Comparison of ENCODE assay signal across 23 cellular contexts in genomic region chr7:22061781-22062180, GRCh38.
"Had no signal": no experiment of that assay in that cellular context is flagged by ENCODE, and none has a peak within 500 bp of the region (broad histone marks: within the 10 kb centered on the region; RNA-seq: fewer than 3 reads in every experiment).

No MANE protein-coding gene starts in this region.

- H3K9me3 ChIP-seq: gastrocnemius medialis, left ventricle myocardium inferior, mucosa of descending colon, right lobe of liver, testis, transverse colon had no signal

- DNase-seq: activated B cell treated with CpG ODN at 0.5 μM for 24 hours; activated CD4-positive, alpha-beta T cell treated with anti-CD3 and anti-CD28 coated beads, Interleukin-2, amount 50 U/mL, for 1 hour; activated CD8-positive, alpha-beta T cell treated with anti-CD3 and anti-CD28 coated beads for 36 hours; activated naive CD8-positive, alpha-beta T cell treated with anti-CD3 and anti-CD28 coated beads, Interleukin-2, amount 50 U/mL, for 24 hours; activated T-cell treated with anti-CD3 and anti-CD28 coated beads, Interleukin-2, amount 50 U/mL, for 4 hours; anterior cingulate cortex; caudate nucleus; endodermal cell; gastrocnemius medialis; glutamatergic neuron; islet precursor cell; left ventricle myocardium inferior; mucosa of descending colon; posterior cingulate gyrus; right lobe of liver; stimulated activated CD4-positive, alpha-beta T cell treated with anti-CD3 and anti-CD28 coated beads, Interleukin-2, amount 100 ng/mL, for 48 hours; stimulated activated naive CD4-positive, alpha-beta T cell treated with Interleukin-2 at 50 U/mL for 16 hours; T-cell; testis; transverse colon had no signal

- H3K36me3 ChIP-seq: gastrocnemius medialis, left ventricle myocardium inferior, right lobe of liver, transverse colon had no signal

- ATAC-seq: activated CD8-positive, alpha-beta T cell treated with anti-CD3 and anti-CD28 coated beads for 36 hours; activated naive CD8-positive, alpha-beta T cell treated with anti-CD3 and anti-CD28 coated beads, Interleukin-2, amount 50 U/mL, for 24 hours; activated T-cell treated with anti-CD3 and anti-CD28 coated beads, Interleukin-2, amount 50 U/mL, for 4 hours; activated T-helper 17 cell treated with anti-CD3 and anti-CD28 coated beads, Interleukin-2, amount 50 U/mL, for 72 hours; esophagus mucosa; gastrocnemius medialis; mucosa of descending colon; right lobe of liver; T-cell had no signal

- H3K27me3 ChIP-seq: gastrocnemius medialis, right lobe of liver, testis, transverse colon had no signal

- H3K4me3 ChIP-seq: gastrocnemius medialis, left ventricle myocardium inferior, lung, mucosa of descending colon, right lobe of liver, testis, transverse colon had no signal
